Comparison of ENCODE assay signal across 27 cellular contexts in the genomic region with DNA sequence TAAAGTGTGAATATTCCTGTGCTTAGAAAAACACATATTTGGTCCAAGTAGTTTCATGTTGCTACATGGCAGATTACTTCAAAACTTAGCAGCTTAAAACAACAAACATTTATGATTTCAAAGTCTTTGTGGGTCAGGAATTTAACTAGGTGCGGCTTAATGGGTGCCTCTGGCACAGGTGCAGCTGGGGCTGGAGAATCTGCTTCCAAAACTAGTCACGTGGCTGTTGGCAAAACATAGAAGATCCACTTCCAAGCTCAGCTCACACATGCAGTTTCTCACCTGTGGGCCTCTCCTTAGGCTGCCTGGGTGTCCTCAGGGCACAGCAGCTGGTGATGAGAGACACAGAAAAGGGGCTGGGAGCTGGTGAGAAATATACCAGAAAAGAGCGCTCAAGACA.
DNase-seq lines count a peak whose midpoint lies in the region; ATAC-seq, FAIRE-seq and TF ChIP-seq lines count a peak whose summit lies in the region.
"Had no signal": no experiment of that assay in that cellular context is flagged by ENCODE, and none has a peak within 500 bp of the region (broad histone marks: within the 10 kb centered on the region; RNA-seq: fewer than 3 reads in every experiment).

No MANE protein-coding gene starts in this region.

- no peak overlapping the region for H3K56ac ChIP-seq in H1 (replicated peaks; ENCODE audit: insufficient read length, low read depth, low read length)

- H2AFZ ChIP-seq in DND-41 (ENCODE audit: low read depth, low read length) (no peak overlapping the region), H1 (ENCODE audit: low read length) (peak overlapping the region; percentile 41), neuronal stem cell (ENCODE audit: low read length) (peak overlapping the region; percentile 51)
- H2AFZ ChIP-seq: PC-9 had no signal

- no peaks in the 10 kb centered on the region for H3K27me3 Mint-ChIP-seq in WTC11 (ENCODE audit: low read depth)

- no peak overlapping the region for H3K23ac ChIP-seq in H1 (ENCODE audit: insufficient read length)
- no peak overlapping the region for H3K23ac ChIP-seq in neuronal stem cell (ENCODE audit: low read depth, low read length, poor library complexity)

- H3K4me2 ChIP-seq in DND-41 (ENCODE audit: insufficient read depth, low read length), result no peak overlapping the region
- no peak overlapping the region for H3K4me2 ChIP-seq in H1 (ENCODE audit: insufficient read depth in 1 of 2, low read depth in 2 of 2, low read length in 2 of 2)
- H3K4me2 ChIP-seq in neuronal stem cell (ENCODE audit: insufficient read depth, low read length, poor library complexity, severe bottlenecking), result no peak overlapping the region
- H3K4me2 ChIP-seq: PC-9 had no signal

- H3K36me3 ChIP-seq in DND-41 (ENCODE audit: insufficient read depth, low read length) (no peaks in the 10 kb centered on the region), H1 (ENCODE audit: control insufficient read depth in 2 of 4, insufficient read depth in 4 of 4, low read length in 3 of 4) (no peaks in the 10 kb centered on the region), neuronal stem cell (replicated peaks in 1 of 2; ENCODE audit: control insufficient read depth in 2 of 2, insufficient read depth in 2 of 2, low read length in 2 of 2) (no peaks in the 10 kb centered on the region)
- H3K36me3 ChIP-seq: SJCRH30 had no signal

- H3K18ac ChIP-seq in H1 (ENCODE audit: extremely low read depth, low read length) (no peak overlapping the region), neuronal stem cell (ENCODE audit: low read length) (peak overlapping the region; percentile 12)

- H3K4ac ChIP-seq in H1 (replicated peaks; ENCODE audit: insufficient read length, low read depth, low read length), result no peak overlapping the region
- H3K4ac ChIP-seq in neuronal stem cell (ENCODE audit: low read length), result no peak overlapping the region

- H3K23me2 ChIP-seq in H1 (ENCODE audit: low read depth, low read length), result no peaks in the 10 kb centered on the region

- H4K91ac ChIP-seq in H1 (replicated peaks; ENCODE audit: insufficient read length, low read length) (no peak overlapping the region), neuronal stem cell (ENCODE audit: low read depth, low read length, poor library complexity) (no peak overlapping the region)

- H3K27me3 ChIP-seq in DND-41 (ENCODE audit: insufficient read depth, low read length, poor library complexity) (no peaks in the 10 kb centered on the region), H1 (replicated peaks in 1 of 4; ENCODE audit: control insufficient read depth in 3 of 4, extremely low read depth in 1 of 4, insufficient read depth in 3 of 4, low read length in 3 of 4) (no peaks in the 10 kb centered on the region), neuronal stem cell (ENCODE audit: control insufficient read depth in 3 of 3, insufficient read depth in 3 of 3, low read depth in 1 of 3, low read length in 3 of 3) (no peaks in the 10 kb centered on the region)
- H3K27me3 ChIP-seq: SJCRH30 had no signal

- H3K27ac ChIP-seq in DND-41 (ENCODE audit: low read length) (no peak overlapping the region), H1 (ENCODE audit: low read depth, low read length) (no peak overlapping the region), neuronal stem cell (replicated peaks; ENCODE audit: low read length) (no peak overlapping the region)
- H3K27ac ChIP-seq: C4-2B, HL-60, PC-9, SJCRH30 had no signal

- peak; percentile 35; the same call in 1 of the 3 replicates for ATAC-seq in DND-41 (ENCODE audit: insufficient read depth, low read depth)
- no peak for ATAC-seq in WTC11
- ATAC-seq: CD8-positive, alpha-beta T cell; GM12878; Right ventricle myocardium inferior; SK-N-SH treated with all-trans-retinoic acid at 6 μM for 48 hours had no signal

- H3K4me1 Mint-ChIP-seq in WTC11, result peaks cover under 1% of the 10 kb centered on the region

- TF ChIP-seq EP300 in H1 (IDR thresholded peaks at IDR 0.05; ENCODE audit: borderline replicate concordance in 1 of 2, low read depth in 2 of 2, low read length in 2 of 2), result no peak

- DNase-seq in DND-41 (no peak), LNCaP clone FGC (ENCODE audit: low read depth) (peak; percentile 39), H1 (ENCODE audit: low read depth in 1 of 2, low spot score in 2 of 2) (no peak), neuronal stem cell (ENCODE audit: low spot score) (no peak), dermis blood vessel endothelial cell (no peak), WTC11 (ENCODE audit: low spot score) (no peak)
- DNase-seq in activated effector memory CD4-positive, alpha-beta T cell treated with Interleukin-2 at 50 U/mL for 16 hours, result no peak
- DNase-seq: Caco-2; CD8-positive, alpha-beta T cell; EL; GDM1; Karpas-422; MV-4-11; NCI-H1694; NCI-H2029 treated with DMSO at 0.1 percent for 48 hours; NCI-H2171; NCI-H446; NCI-H524 treated with DMSO at 0.1 percent for 48 hours; NCI-H774; PC-9; SJCRH30 had no signal

- peaks cover 8% of the 10 kb centered on the region; the same call in 1 of the 2 replicates for H3K9me3 Mint-ChIP-seq in WTC11
- H3K9me3 Mint-ChIP-seq: CD8-positive, alpha-beta T cell had no signal

- WGBS in H1 (ENCODE audit: extremely low coverage in 1 of 2, insufficient coverage in 1 of 2, insufficient read length in 1 of 2, insufficient replicate concordance in 2 of 2, low coverage in 1 of 2, low lambda C conversion rate in 2 of 2, missing lambda C conversion rate in 1 of 2), 2 experiments, result 85% methylated on average over 3 of the region's 3 CpGs; no CpG with 5 or more reads in 1 of the 2 experiments
- no CpG with 5 or more reads among the region's 3 CpGs for WGBS in neuronal stem cell (ENCODE audit: extremely low coverage in 2 of 2, insufficient read length in 2 of 2, insufficient replicate concordance in 1 of 2), 2 donors

- no peak for TF ChIP-seq POLR2A in H1 (IDR thresholded peaks at IDR 0.05; ENCODE audit: control extremely low read depth in 1 of 2, low read depth in 2 of 2, low read length in 2 of 2)

- no peak overlapping the region for H4K5ac ChIP-seq in H1 (ENCODE audit: insufficient read length, low read depth, low read length)

- H3K4me3 ChIP-seq in DND-41 (ENCODE audit: low read depth in 1 of 2, low read length in 2 of 2) (no peak overlapping the region), LNCaP clone FGC (ENCODE audit: low read depth, low read length) (no peak overlapping the region), H1 (ENCODE audit: extremely low read depth in 1 of 4, insufficient read depth in 2 of 4, low read depth in 3 of 4, low read length in 4 of 4) (no peak overlapping the region), neuronal stem cell (ENCODE audit: low read length in 2 of 2) (no peak overlapping the region)
- H3K4me3 ChIP-seq: GM12878, PC-9, SJCRH30 had no signal

- no peak overlapping the region for H2BK15ac ChIP-seq in H1 (ENCODE audit: low read length)
- no peak overlapping the region for H2BK15ac ChIP-seq in neuronal stem cell (ENCODE audit: low read length)

- H3K27ac Mint-ChIP-seq in WTC11, result no peak overlapping the region
- H3K27ac Mint-ChIP-seq: CD8-positive, alpha-beta T cell had no signal

- H3K14ac ChIP-seq in H1 (ENCODE audit: insufficient read length), result no peak overlapping the region
- H3K14ac ChIP-seq in neuronal stem cell (ENCODE audit: low read length), result no peak overlapping the region

- H3K4me1 ChIP-seq in DND-41 (ENCODE audit: insufficient read depth, low read length) (no peaks in the 10 kb centered on the region), H1 (replicated peaks in 1 of 4; ENCODE audit: control insufficient read depth in 3 of 4, insufficient read depth in 4 of 4, low read length in 3 of 4) (no peaks in the 10 kb centered on the region), neuronal stem cell (ENCODE audit: control insufficient read depth in 2 of 2, insufficient read depth in 1 of 2, low read depth in 1 of 2, low read length in 2 of 2) (peaks cover 5 to 6% of the 10 kb centered on the region in 2 donors)
- H3K4me1 ChIP-seq: Caco-2, SJCRH30 had no signal

- H3K36me3 Mint-ChIP-seq in WTC11, result no peaks in the 10 kb centered on the region
- H3K36me3 Mint-ChIP-seq: CD8-positive, alpha-beta T cell had no signal

- H2BK5ac ChIP-seq in H1 (ENCODE audit: low read depth, low read length) (no peak overlapping the region), neuronal stem cell (ENCODE audit: low read length) (no peak overlapping the region)

- H4K8ac ChIP-seq in H1 (ENCODE audit: extremely low read depth, insufficient read depth, low read length), result no peak overlapping the region
- no peak overlapping the region for H4K8ac ChIP-seq in neuronal stem cell (ENCODE audit: low read depth, low read length)

- H3K9me3 ChIP-seq in DND-41 (ENCODE audit: insufficient read depth, low read length, severe bottlenecking), result no peaks in the 10 kb centered on the region
- no peaks in the 10 kb centered on the region for H3K9me3 ChIP-seq in H1 (ENCODE audit: insufficient read depth in 2 of 2, low read depth in 1 of 2, low read length in 1 of 2)
- H3K9me3 ChIP-seq in neuronal stem cell (replicated peaks in 1 of 2; ENCODE audit: control insufficient read depth in 2 of 2, insufficient read depth in 1 of 2, low read depth in 1 of 2, low read length in 2 of 2), result no peaks in the 10 kb centered on the region
- H3K9me3 ChIP-seq: Caco-2, SJCRH30 had no signal

- H3K79me2 ChIP-seq in DND-41 (ENCODE audit: insufficient read depth, low read length) (no peaks in the 10 kb centered on the region), H1 (ENCODE audit: control insufficient read depth in 1 of 2, insufficient read depth in 2 of 2, low read length in 2 of 2) (no peaks in the 10 kb centered on the region)

- no peak overlapping the region for H2BK20ac ChIP-seq in H1 (ENCODE audit: low read length)

- H3K79me1 ChIP-seq in H1 (ENCODE audit: low read depth, low read length), result no peaks in the 10 kb centered on the region
- no peaks in the 10 kb centered on the region for H3K79me1 ChIP-seq in neuronal stem cell (ENCODE audit: low read depth, low read length)

- TF ChIP-seq CTCF in DND-41 (IDR thresholded peaks at IDR 0.05; ENCODE audit: borderline replicate concordance, extremely low read depth, low read length, poor library complexity, severe bottlenecking) (no peak), LNCaP clone FGC (IDR thresholded peaks at IDR 0.05; ENCODE audit: control insufficient read depth, extremely low read depth, insufficient read depth) (no peak), H1 (IDR thresholded peaks at IDR 0.05; ENCODE audit: control extremely low read depth in 1 of 3, insufficient read depth in 1 of 3, low read depth in 1 of 3, low read length in 3 of 3) (no peak), WTC11 (IDR thresholded peaks at IDR 0.05) (no peak)

- no peak overlapping the region for H3K4me3 Mint-ChIP-seq in WTC11
- H3K4me3 Mint-ChIP-seq: CD8-positive, alpha-beta T cell had no signal

- FAIRE-seq in H1 (lab: Jason Lieb, UNC), result no peak
- FAIRE-seq: GM12878, H54 had no signal

- no peak overlapping the region for H3K9ac ChIP-seq in DND-41 (ENCODE audit: low read depth, low read length)
- no peak overlapping the region for H3K9ac ChIP-seq in H1 (replicated peaks in 1 of 4; ENCODE audit: extremely low read depth in 1 of 4, low read depth in 3 of 4, low read length in 3 of 4)
- no peak overlapping the region for H3K9ac ChIP-seq in neuronal stem cell (ENCODE audit: low read depth, low read length, poor library complexity)

- H4K20me1 ChIP-seq in DND-41 (ENCODE audit: insufficient read depth, low read length), result no peaks in the 10 kb centered on the region
- no peaks in the 10 kb centered on the region for H4K20me1 ChIP-seq in H1 (replicated peaks in 1 of 2; ENCODE audit: control insufficient read depth in 1 of 2, insufficient read depth in 2 of 2, low read length in 2 of 2)

- CTCF ChIA-PET in H1 (lab: Charles Lee; ENCODE audit: partially characterized antibody) (no interaction called here), WTC11 (lab: Charles Lee) (no interaction called here)

- POLR2A ChIA-PET in H1 (lab: Charles Lee; ENCODE audit: partially characterized antibody) (no interaction called here), WTC11 (lab: Charles Lee) (no interaction called here)

- H2BK12ac ChIP-seq in H1 (ENCODE audit: low read depth, low read length), result no peak overlapping the region
- H2BK12ac ChIP-seq in neuronal stem cell (ENCODE audit: low read length), result no peak overlapping the region

- no peak overlapping the region for H2AK5ac ChIP-seq in H1 (ENCODE audit: low read depth, low read length)
- H2AK5ac ChIP-seq in neuronal stem cell (ENCODE audit: low read depth, low read length), result no peak overlapping the region

- H2BK120ac ChIP-seq in H1 (replicated peaks; ENCODE audit: low read depth, low read length), result no peak overlapping the region
- H2BK120ac ChIP-seq in neuronal stem cell (ENCODE audit: low read depth, low read length), result no peak overlapping the region

- no peak for TF ChIP-seq RAD21 in H1 (IDR thresholded peaks at IDR 0.05 in 1 of 2, conservative IDR thresholded peaks at IDR 0.05 in 1 of 2; ENCODE audit: low read depth in 2 of 2, low read length in 2 of 2)
